In genomic region chr7:100335566-100336466, GRCh38 we compare ENCODE assay signal across 8 cellular contexts. TPM values are rescaled to one million over a fixed set of nuclear protein-coding genes. Genes with fewer than 3 reads are reported as not detected.
A peak's percentile ranks its signal among the peaks of the same experiment; 100 is the strongest.
DNase-seq lines count a peak whose midpoint lies in the region; ATAC-seq and TF ChIP-seq lines count a peak whose summit lies in the region.

No MANE protein-coding gene starts in this region.

- ATAC-seq in HG03378 (IDR thresholded peaks at IDR 0.05; ENCODE audit: unreplicated experiment) = peak; percentile 94

- DNase-seq in AML-193 (lab: John Stamatoyannopoulos, UW) (peak; percentile 64 to 69), NCI-H460 (ENCODE audit: extremely low read depth, low read depth) (peak; percentile 92), cerebellum (ENCODE audit: low spot score) (peak; percentile 88), kidney glomerular epithelial cell (lab: John Stamatoyannopoulos, UW) (peak; percentile 98)
- DNase-seq in activated CD4-positive, alpha-beta T cell treated with anti-CD3 and anti-CD28 coated beads for 1 hour = peak; percentile 77
- peak; percentile 75 to 78 for DNase-seq in stimulated activated CD4-positive, alpha-beta T cell treated with anti-CD3 and anti-CD28 coated beads, Interleukin-15, amount 100 ng/mL, for 48 hours (ENCODE audit: low read depth in 2 of 2)

- TF ChIP-seq POLR2A in GM19099 (IDR thresholded peaks at IDR 0.05; ENCODE audit: extremely low read depth, insufficient read length, low read depth) = peak; percentile 95

RNA-seq across cellular contexts. Expression of gene PILRB, which starts 22.1 kb away (rescaled TPM):
- 19.9 and 22.5 TPM in 2 replicates for total RNA-seq in NCI-H460 (2014; rRNA removed; shearing (Covaris generic))
- polyA plus RNA-seq in NCI-H460 (2014; cell fraction: nucleus; rRNA removed) = 508 and 575 TPM in 2 replicates
- total RNA-seq in cerebellum = 18.4 TPM

RNA-seq across cellular contexts. Expression of gene SPDYE3, which starts 28.3 kb away (rescaled TPM):
- not detected in 2 replicates for total RNA-seq in NCI-H460 (2014; rRNA removed; shearing (Covaris generic))
- not detected in 2 replicates for polyA plus RNA-seq in NCI-H460 (2014; cell fraction: nucleus; rRNA removed)
- not detected for total RNA-seq in cerebellum

RNA-seq across cellular contexts. Expression of gene PILRA, which starts 37.5 kb away (rescaled TPM):
- total RNA-seq in NCI-H460 (2014; rRNA removed; shearing (Covaris generic)) = 0.40 and 0.57 TPM in 2 replicates
- 1.8 and 4.9 TPM in 2 replicates for polyA plus RNA-seq in NCI-H460 (2014; cell fraction: nucleus; rRNA removed)
- 3.3 TPM for total RNA-seq in cerebellum

Comparison
In these comparisons a context has a peak if more than half of its experiments do, and no peak if none do; other contexts are left out.
1. Peak in every context shown above with its lines: DNase-seq and ATAC-seq.